Comparison of ENCODE assay signal across 1 cellular context in genomic region chr7:40746841-40747556, GRCh38.
TF ChIP-seq lines count a peak whose summit lies in the region.

No MANE protein-coding gene starts in this region.

TF ChIP-seq in WTC11, 78 proteins besides CTCF, POLR2A, EP300 and RAD21 (continued from another document):
- TF ChIP-seq OVOL2 (CRISPR knock-in tag; IDR thresholded peaks at IDR 0.05; ENCODE audit: borderline replicate concordance) (no peak), ERG (CRISPR knock-in tag; IDR thresholded peaks at IDR 0.05) (no peak), TEAD1 (CRISPR knock-in tag; IDR thresholded peaks at IDR 0.05) (no peak), ZNF396 (CRISPR knock-in tag; IDR thresholded peaks at IDR 0.05; ENCODE audit: borderline replicate concordance) (no peak)
